1 cellular context compared by ENCODE assay signal in genomic region chr11:14075679-14076078, GRCh38.
TF ChIP-seq lines count a peak whose summit lies in the region.

No MANE protein-coding gene starts in this region.

TF ChIP-seq in GM23338, 12 proteins besides CTCF, POLR2A, EP300 and RAD21 (continued from another document):
- no peak for TF ChIP-seq ZNF462 (CRISPR knock-in tag; IDR thresholded peaks at IDR 0.05)
